In the genomic region with DNA sequence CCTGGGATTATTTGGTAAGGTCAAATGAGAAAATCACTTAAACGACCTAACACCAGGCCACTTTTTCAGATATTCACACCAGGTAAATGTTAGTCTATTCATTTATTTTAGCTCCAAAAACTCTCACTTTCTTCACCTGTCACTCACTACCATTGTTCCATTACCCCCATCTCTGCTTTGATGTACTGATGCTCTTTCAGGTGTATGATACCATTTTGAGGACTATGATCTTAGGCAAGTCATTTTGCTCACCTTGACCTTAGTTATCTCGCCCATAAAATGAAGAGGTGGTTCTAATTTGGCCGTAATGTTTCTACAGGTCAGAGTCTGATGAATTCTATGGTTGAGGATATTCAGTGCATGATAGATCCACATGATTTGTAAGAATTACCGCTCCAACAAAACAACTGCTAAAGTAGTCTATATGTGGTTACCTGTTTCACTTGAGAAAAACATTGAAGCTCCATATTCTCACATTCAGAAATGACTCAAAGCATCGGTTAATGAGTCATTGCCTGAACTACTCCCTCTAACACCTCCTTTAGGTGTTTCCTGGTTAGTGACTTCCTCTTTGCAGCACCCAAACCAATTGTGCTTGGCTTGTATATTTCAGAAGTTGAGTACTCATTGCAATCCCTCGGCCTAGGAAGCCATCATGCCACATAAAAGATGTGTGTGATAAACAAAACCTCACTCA, we compare ENCODE assay signal across 9 cellular contexts. TPM values are rescaled to one million over a fixed set of nuclear protein-coding genes. Genes with fewer than 3 reads are reported as not detected.
A peak's percentile ranks its signal among the peaks of the same experiment; 100 is the strongest.
DNase-seq lines count a peak whose midpoint lies in the region; ATAC-seq, FAIRE-seq and TF ChIP-seq lines count a peak whose summit lies in the region.
"Had no signal": no experiment of that assay in that cellular context is flagged by ENCODE, and none has a peak within 500 bp of the region (broad histone marks: within the 10 kb centered on the region; RNA-seq: fewer than 3 reads in every experiment).

No MANE protein-coding gene starts in this region.

- peak; percentile 16 for DNase-seq in RKO (ENCODE audit: low spot score)
- peak; percentile 96 for DNase-seq in bronchial epithelial cell (ENCODE audit: low read depth)
- DNase-seq in stimulated activated naive CD4-positive, alpha-beta T cell treated with Interleukin-2 at 50 U/mL for 16 hours (lab: John Stamatoyannopoulos, UW), result peak; percentile 49
- no peak for DNase-seq in foreskin fibroblast
- DNase-seq in 8988T, result no peak
- DNase-seq in HK-2 (ENCODE audit: unreplicated experiment), result no peak

- ATAC-seq in GM18907 (IDR thresholded peaks at IDR 0.05; ENCODE audit: unreplicated experiment) (peak; percentile 99), HG02970 (IDR thresholded peaks at IDR 0.05; ENCODE audit: low FRiP score, unreplicated experiment) (peak; percentile 96)
- ATAC-seq: Panc1 had no signal

- no peak for FAIRE-seq in bronchial epithelial cell (lab: Jason Lieb, UNC)

- H3K36me3 ChIP-seq in bronchial epithelial cell (ENCODE audit: control insufficient read depth, insufficient read depth, low read length), result no peaks in the 10 kb centered on the region

- TF ChIP-seq CTCF in bronchial epithelial cell (IDR thresholded peaks at IDR 0.05; ENCODE audit: insufficient read depth, low read length, severe bottlenecking) (no peak), foreskin fibroblast (IDR thresholded peaks at IDR 0.05; ENCODE audit: low read depth, low read length) (no peak)

- H3K4me3 ChIP-seq in bronchial epithelial cell (ENCODE audit: low read depth, low read length), result no peak overlapping the region
- no peak overlapping the region for H3K4me3 ChIP-seq in foreskin fibroblast (ENCODE audit: low read depth in 1 of 2, low read length in 2 of 2)

- no peaks in the 10 kb centered on the region for H3K27me3 ChIP-seq in bronchial epithelial cell (ENCODE audit: control insufficient read depth, insufficient read depth, low read length)

RNA-seq across cellular contexts. Expression of a gene that starts 4.5 kb away (rescaled TPM):
- under 0.01 TPM in 2 replicates for total RNA-seq in bronchial epithelial cell

RNA-seq across cellular contexts. Expression of a gene that starts 41.6 kb away (rescaled TPM):
- total RNA-seq in bronchial epithelial cell, result 46.3 and 62.9 TPM in 2 replicates

Comparison
In these comparisons a context has a peak if more than half of its experiments do, and no peak if none do; other contexts are left out.
1. DNase-seq: peak in RKO (single experiment), bronchial epithelial cell (single experiment) and stimulated activated naive CD4-positive, alpha-beta T cell treated with Interleukin-2 at 50 U/mL for 16 hours (single experiment); none in foreskin fibroblast (0 of 2), 8988T (single experiment) and HK-2 (single experiment).